ENCODE assay signal across 32 cellular contexts in the genomic region with DNA sequence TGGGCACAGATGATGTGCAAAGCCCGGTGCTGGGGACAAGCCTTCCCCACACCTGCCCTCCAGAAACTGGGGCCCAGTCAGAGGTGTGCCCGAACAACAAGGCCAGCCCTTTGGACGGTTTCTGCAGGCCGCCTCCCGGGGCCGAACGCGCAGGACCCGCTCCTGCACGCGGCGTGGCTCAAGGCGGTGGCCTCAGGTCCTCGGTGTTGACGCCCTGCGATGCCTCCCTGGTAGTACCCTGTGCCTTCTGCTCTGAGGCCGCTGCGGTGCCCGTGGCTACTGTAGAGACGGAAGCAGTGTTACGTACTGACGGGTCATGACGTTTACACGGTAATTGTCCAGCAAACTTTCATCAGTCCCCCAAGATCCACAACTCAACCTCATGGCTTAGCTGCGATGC.
"Had no signal": no experiment of that assay in that cellular context is flagged by ENCODE, and none has a peak within 500 bp of the region (broad histone marks: within the 10 kb centered on the region; RNA-seq: fewer than 3 reads in every experiment).

No MANE protein-coding gene starts in this region.

- H3K4me3 ChIP-seq: esophagus muscularis mucosa, gastrocnemius medialis, heart left ventricle had no signal

- H3K4me3 Mint-ChIP-seq: activated B cell treated with CpG ODN at 0.5 μM for 24 hours; activated CD8-positive, alpha-beta T cell treated with anti-CD3 and anti-CD28 coated beads for 36 hours; activated T-cell treated with anti-CD3 and anti-CD28 coated beads, Interleukin-2, amount 50 U/mL, for 4 hours; activated T-helper 17 cell treated with anti-CD3 and anti-CD28 coated beads, Interleukin-2, amount 50 U/mL, for 72 hours; central memory CD8-positive, alpha-beta T cell; T-helper 2 cell treated with Interferon-gamma antibody and Interleukin-4, amounts not matched to agents 5 μg/mL and 100 μg/mL, for 36 hours had no signal

- ATAC-seq: activated CD4-positive, CD25-positive, alpha-beta regulatory T cell treated with anti-CD3 and anti-CD28 coated beads, Interleukin-2, amount 50 U/mL, for 24 hours; activated CD8-positive, alpha-beta T cell treated with anti-CD3 and anti-CD28 coated beads for 36 hours; activated T-cell treated with anti-CD3 and anti-CD28 coated beads, Interleukin-2, amount 50 U/mL, for 4 hours; activated T-helper 17 cell treated with anti-CD3 and anti-CD28 coated beads, Interleukin-2, amount 50 U/mL, for 72 hours; effector memory CD8-positive, alpha-beta T cell; foreskin keratinocyte; gastrocnemius medialis; heart left ventricle; T-helper 17 cell had no signal

- H3K27ac Mint-ChIP-seq: activated B cell treated with CpG ODN at 0.5 μM for 24 hours; activated CD8-positive, alpha-beta T cell treated with anti-CD3 and anti-CD28 coated beads for 36 hours; activated naive CD8-positive, alpha-beta T cell; activated T-helper 17 cell treated with anti-CD3 and anti-CD28 coated beads, Interleukin-2, amount 50 U/mL, for 72 hours; effector memory CD8-positive, alpha-beta T cell; T-helper 17 cell; T-helper 2 cell treated with Interferon-gamma antibody and Interleukin-4, amounts not matched to agents 5 μg/mL and 100 μg/mL, for 36 hours had no signal

- H3K4me1 Mint-ChIP-seq: activated B cell treated with CpG ODN at 0.5 μM for 24 hours; activated T-helper 17 cell treated with anti-CD3 and anti-CD28 coated beads, Interleukin-2, amount 50 U/mL, for 72 hours; central memory CD8-positive, alpha-beta T cell had no signal

- DNase-seq: activated B cell treated with CpG ODN at 0.5 μM for 24 hours; activated CD4-positive, alpha-beta T cell treated with anti-CD3 and anti-CD28 coated beads for 48 hours; activated CD4-positive, alpha-beta T cell treated with anti-CD3 and anti-CD28 coated beads, Interleukin-2, amount 50 U/mL, for 1 hour; activated CD4-positive, alpha-beta T cell treated with anti-CD3 and anti-CD28 coated beads, Interleukin-2, amount 50 U/mL, for 48 hours; activated CD8-positive, alpha-beta memory T cell treated with anti-CD3 and anti-CD28 coated beads for 24 hours; activated CD8-positive, alpha-beta T cell treated with anti-CD3 and anti-CD28 coated beads for 36 hours; activated effector memory CD4-positive, alpha-beta T cell treated with Interleukin-2 at 50 U/mL for 16 hours; activated gamma-delta T cell treated with Interleukin-2 at 50 U/mL for 16 hours; activated naive CD4-positive, alpha-beta T cell treated with anti-CD3 and anti-CD28 coated beads, Interleukin-2, amount 50 U/mL, for 16 hours; activated naive CD4-positive, alpha-beta T cell treated with Interleukin-2 at 50 U/mL for 16 hours; activated T-cell treated with anti-CD3 and anti-CD28 coated beads, Interleukin-2, amount 50 U/mL, for 4 hours; amniotic stem cell; anterior cingulate cortex; brain microvascular endothelial cell; cortex of kidney; dermis blood vessel endothelial cell; effector CD4-positive, alpha-beta T cell; effector memory CD8-positive, alpha-beta T cell; erythroblast; foreskin keratinocyte; gastrocnemius medialis; glutamatergic neuron; heart left ventricle; T-helper 17 cell; T1000; WERI-Rb-1 had no signal

- H3K9me3 Mint-ChIP-seq: activated B cell treated with CpG ODN at 0.5 μM for 24 hours; activated CD8-positive, alpha-beta T cell treated with anti-CD3 and anti-CD28 coated beads for 36 hours; activated T-cell treated with anti-CD3 and anti-CD28 coated beads, Interleukin-2, amount 50 U/mL, for 4 hours; activated T-helper 17 cell treated with anti-CD3 and anti-CD28 coated beads, Interleukin-2, amount 50 U/mL, for 72 hours; central memory CD8-positive, alpha-beta T cell; effector memory CD8-positive, alpha-beta T cell; T-helper 2 cell treated with Interferon-gamma antibody and Interleukin-4, amounts not matched to agents 5 μg/mL and 100 μg/mL, for 36 hours had no signal

- H3K36me3 ChIP-seq: brain microvascular endothelial cell, esophagus muscularis mucosa, gastrocnemius medialis, heart left ventricle, WERI-Rb-1 had no signal

- H3K36me3 Mint-ChIP-seq: activated naive CD8-positive, alpha-beta T cell had no signal
